ENCODE assay signal across 8 cellular contexts in genomic region chr11:35142481-35143207, GRCh38. TPM values are rescaled to one million over a fixed set of nuclear protein-coding genes. Genes with fewer than 3 reads are reported as not detected.
A peak's percentile ranks its signal among the peaks of the same experiment; 100 is the strongest.
DNase-seq lines count a peak whose midpoint lies in the region; ATAC-seq and TF ChIP-seq lines count a peak whose summit lies in the region.

No MANE protein-coding gene starts in this region.

- H3K9me3 ChIP-seq in PC-3 (ENCODE audit: low read length) (no peaks in the 10 kb centered on the region), neuronal stem cell (replicated peaks in 1 of 2; ENCODE audit: control insufficient read depth in 2 of 2, insufficient read depth in 1 of 2, low read depth in 1 of 2, low read length in 2 of 2) (peaks cover 0 to 3% of the 10 kb centered on the region in 2 donors)

- H3K4me2 ChIP-seq in PC-3 (ENCODE audit: low read length), result peak overlapping the region; percentile 89
- no peak overlapping the region for H3K4me2 ChIP-seq in neuronal stem cell (ENCODE audit: insufficient read depth, low read length, poor library complexity, severe bottlenecking)

- CTCF ChIA-PET in PC-3 (lab: Charles Lee), result no interaction called here

- no peak overlapping the region for H3K18ac ChIP-seq in neuronal stem cell (ENCODE audit: low read length)

- H2BK120ac ChIP-seq in neuronal stem cell (ENCODE audit: low read depth, low read length), result no peak overlapping the region

- BruUV-seq in PC-3 (replicated peaks; lab: Mats Ljungman, UMichigan), result no TSS peak

- H4K8ac ChIP-seq in neuronal stem cell (ENCODE audit: low read depth, low read length), result no peak overlapping the region

- H3K27ac ChIP-seq in PC-3 (ENCODE audit: low read length) (peak overlapping the region; percentile 82), neuronal stem cell (replicated peaks; ENCODE audit: low read length) (no peak overlapping the region)

- no peak overlapping the region for H2BK5ac ChIP-seq in neuronal stem cell (ENCODE audit: low read length)

- ATAC-seq in PC-3 (peak; percentile 1; the same call in 1 of the 2 replicates), HG02610 (IDR thresholded peaks at IDR 0.05; ENCODE audit: unreplicated experiment) (no peak), left lobe of liver (no peak)

- H4K91ac ChIP-seq in neuronal stem cell (ENCODE audit: low read depth, low read length, poor library complexity), result no peak overlapping the region

- H3K4me1 ChIP-seq in PC-3 (ENCODE audit: insufficient read depth, low read length) (peaks cover 63% of the 10 kb centered on the region), neuronal stem cell (ENCODE audit: control insufficient read depth in 2 of 2, insufficient read depth in 1 of 2, low read depth in 1 of 2, low read length in 2 of 2) (peaks cover 0 to 2% of the 10 kb centered on the region in 2 donors)

- H3K36me3 ChIP-seq in PC-3 (ENCODE audit: low read depth, low read length) (peaks cover 34% of the 10 kb centered on the region), neuronal stem cell (replicated peaks in 1 of 2; ENCODE audit: control insufficient read depth in 2 of 2, insufficient read depth in 2 of 2, low read length in 2 of 2) (no peaks in the 10 kb centered on the region)

- no peaks in the 10 kb centered on the region for H3F3A ChIP-seq in PC-3 (ENCODE audit: low read length, unreplicated experiment)

- peak overlapping the region; percentile 99 for H3K4me3 ChIP-seq in PC-3 (ENCODE audit: low read length)
- no peak overlapping the region for H3K4me3 ChIP-seq in choroid plexus epithelial cell (ENCODE audit: low read depth, low read length)
- no peak overlapping the region for H3K4me3 ChIP-seq in retinal pigment epithelial cell (ENCODE audit: low read length)
- no peak overlapping the region for H3K4me3 ChIP-seq in neuronal stem cell (ENCODE audit: low read length in 2 of 2)

- no peak overlapping the region for H3K23ac ChIP-seq in neuronal stem cell (ENCODE audit: low read depth, low read length, poor library complexity)

- WGBS in neuronal stem cell (ENCODE audit: extremely low coverage in 2 of 2, insufficient read length in 2 of 2, insufficient replicate concordance in 1 of 2), 2 donors, result no CpG with 5 or more reads among the region's 3 CpGs

- no peak overlapping the region for H2BK12ac ChIP-seq in neuronal stem cell (ENCODE audit: low read length)

- no peak overlapping the region for H3K14ac ChIP-seq in neuronal stem cell (ENCODE audit: low read length)

- no peaks in the 10 kb centered on the region for H3K27me3 ChIP-seq in PC-3 (ENCODE audit: low read length)
- peaks cover 11 to 31% (median 23%) of the 10 kb centered on the region in 3 experiments for H3K27me3 ChIP-seq in neuronal stem cell (ENCODE audit: control insufficient read depth in 3 of 3, insufficient read depth in 3 of 3, low read depth in 1 of 3, low read length in 3 of 3)

- H2AFZ ChIP-seq in PC-3 (ENCODE audit: low read length), result no peak overlapping the region
- H2AFZ ChIP-seq in neuronal stem cell (ENCODE audit: low read length), result no peak overlapping the region

- H3K9ac ChIP-seq in PC-3 (ENCODE audit: low read length) (no peak overlapping the region), neuronal stem cell (ENCODE audit: low read depth, low read length, poor library complexity) (no peak overlapping the region)

- no peak overlapping the region for H2BK15ac ChIP-seq in neuronal stem cell (ENCODE audit: low read length)

- H3K9me2 ChIP-seq in PC-3 (replicated peaks; ENCODE audit: low read length), result no peaks in the 10 kb centered on the region

- POLR2A ChIA-PET in PC-3 (lab: Charles Lee; ENCODE audit: unreplicated experiment), result no interaction called here

- H3K4ac ChIP-seq in neuronal stem cell (ENCODE audit: low read length), result no peak overlapping the region

- H2AK5ac ChIP-seq in neuronal stem cell (ENCODE audit: low read depth, low read length), result no peak overlapping the region

- DNase-seq in GM03348 (ENCODE audit: low spot score) (peak; percentile 65), PC-3 (peak; percentile 83), choroid plexus epithelial cell (ENCODE audit: low read depth) (no peak), retinal pigment epithelial cell (ENCODE audit: low read depth) (no peak), HuH-7.5 (ENCODE audit: low spot score) (no peak), left lobe of liver (ENCODE audit: low spot score) (no peak), neuronal stem cell (ENCODE audit: low spot score) (no peak)

- peaks cover 79% of the 10 kb centered on the region for H4K20me1 ChIP-seq in PC-3 (ENCODE audit: low read length)

- no peaks in the 10 kb centered on the region for H3K79me1 ChIP-seq in neuronal stem cell (ENCODE audit: low read depth, low read length)

- H3K79me2 ChIP-seq in PC-3 (ENCODE audit: low read length), result peaks cover 93% of the 10 kb centered on the region

- intact Hi-C loops in PC-3 (cut with micrococcal nuclease), result loop anchor here (1.0 to 5.0 kb wide), 3 partner anchors 24 to 250 kb away; no protein-coding TSS in a partner anchor

- no peak for TF ChIP-seq CTCF in PC-3 (conservative IDR thresholded peaks at IDR 0.05; ENCODE audit: low read depth, low read length)
- peak; percentile 22 for TF ChIP-seq CTCF in choroid plexus epithelial cell (conservative IDR thresholded peaks at IDR 0.05; ENCODE audit: low read depth, low read length)
- peak; percentile 41 for TF ChIP-seq CTCF in retinal pigment epithelial cell (conservative IDR thresholded peaks at IDR 0.05; ENCODE audit: low read depth, low read length)

RNA-seq across cellular contexts. Expression of gene CD44, which starts 3.7 kb away (rescaled TPM):
- total RNA-seq in PC-3 (2014; rRNA removed) (181 and 241 TPM in 2 replicates), left lobe of liver (11.7 TPM)
- 1.6 TPM for polyA plus RNA-seq in neuronal stem cell (2013, experiment 1 of 2)
- 0.75 TPM for polyA plus RNA-seq in neuronal stem cell (2013, experiment 2 of 2)

Comparison
In these comparisons a context has a peak if more than half of its experiments do, and no peak if none do; other contexts are left out.
1. DNase-seq: peak in GM03348 (single experiment) and PC-3 (single experiment); none in choroid plexus epithelial cell (single experiment), retinal pigment epithelial cell (single experiment), HuH-7.5 (single experiment), left lobe of liver (single experiment) and neuronal stem cell (single experiment).
2. RNA of gene CD44, which starts 3.7 kb away (total RNA-seq): 181 to 241 TPM in PC-3; 11.7 TPM in left lobe of liver (single experiment); every median in the first group is over 10 times any median in the second.